In the genomic region with DNA sequence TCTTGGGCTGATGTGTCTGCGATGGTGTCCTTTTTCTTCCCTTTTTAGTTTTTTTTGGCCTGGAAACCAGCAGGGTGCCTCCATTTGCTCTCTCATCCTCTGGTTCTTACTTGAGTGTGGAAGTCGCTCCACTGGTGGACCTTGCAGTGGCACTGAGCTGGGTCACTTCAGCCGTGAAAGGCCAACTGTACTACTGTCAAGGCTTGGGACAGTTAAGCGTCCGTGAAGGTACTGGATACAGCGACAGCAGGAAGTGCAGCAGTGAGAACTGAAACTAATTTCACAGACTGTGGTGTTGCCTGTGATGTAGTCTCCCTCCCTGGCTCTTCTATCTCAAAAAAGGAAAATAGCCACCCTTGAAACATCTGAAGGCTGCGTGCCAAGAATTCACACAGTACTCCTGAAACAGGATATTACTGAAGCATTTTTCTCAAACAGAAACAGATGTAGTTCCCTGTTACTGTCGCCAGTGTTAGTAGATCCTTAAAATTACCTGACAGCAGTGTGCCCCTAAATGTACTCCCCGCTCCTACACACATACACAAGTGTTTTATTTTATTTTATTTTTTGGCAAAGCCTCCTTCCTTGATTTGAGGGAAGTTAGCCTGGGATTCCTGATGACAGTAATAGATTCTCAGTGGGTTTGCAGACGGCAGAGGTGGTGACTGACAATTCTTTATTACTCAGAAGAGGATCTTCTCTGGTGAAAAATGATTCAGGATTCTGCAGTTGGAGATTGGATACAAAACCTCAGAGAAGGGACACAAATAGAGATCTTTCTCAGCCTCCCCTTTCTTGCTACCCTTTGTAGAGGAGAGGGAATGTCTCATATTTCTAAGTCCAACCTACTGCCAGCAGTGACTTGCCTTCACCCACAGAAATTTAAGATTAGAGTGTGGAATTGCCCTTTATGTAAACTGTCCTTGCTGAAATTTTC, we compare ENCODE assay signal across 8 cellular contexts. TPM values are rescaled to one million over a fixed set of nuclear protein-coding genes. Genes with fewer than 3 reads are reported as not detected.
DNase-seq lines count a peak whose midpoint lies in the region; ATAC-seq and TF ChIP-seq lines count a peak whose summit lies in the region.

No MANE protein-coding gene starts in this region.

- peak overlapping the region; percentile 99 for H3K27ac Mint-ChIP-seq in T-helper 1 cell treated with Interleukin-12 subunit alpha and Interleukin-12 subunit beta and Interleukin-4 antibody, amounts not matched to agents 30 μg/mL and 1 μg/mL, for 36 hours

- ATAC-seq in GM21390 (IDR thresholded peaks at IDR 0.05; ENCODE audit: unreplicated experiment), result peak; percentile 52

- H3K27me3 ChIP-seq in effector memory CD4-positive, alpha-beta T cell (replicated peaks; ENCODE audit: control insufficient read depth, insufficient read depth, low read length, poor library complexity, severe bottlenecking), result no peaks in the 10 kb centered on the region
- no peaks in the 10 kb centered on the region for H3K27me3 ChIP-seq in muscle layer of duodenum (ENCODE audit: low read depth, low read length)
- H3K27me3 ChIP-seq in BE2C, result no peaks in the 10 kb centered on the region

- peak; percentile 69 for DNase-seq in GM03348 (ENCODE audit: low spot score)
- no peak for DNase-seq in Jurkat, Clone E6-1 (ENCODE audit: low read depth, low spot score)
- peak; percentile 13 to 24 (median 13) for DNase-seq in effector memory CD4-positive, alpha-beta T cell
- no peak for DNase-seq in BE2C
- DNase-seq in islet precursor cell, result no peak

- H3K4me3 Mint-ChIP-seq in T-helper 1 cell treated with Interleukin-12 subunit alpha and Interleukin-12 subunit beta and Interleukin-4 antibody, amounts not matched to agents 30 μg/mL and 1 μg/mL, for 36 hours, result peak overlapping the region; percentile 93

- H3K4me3 ChIP-seq in Jurkat, Clone E6-1 (ENCODE audit: low read length), result peak overlapping the region; percentile 14; the same call in 1 of the 2 replicates
- peak overlapping the region; percentile 37 for H3K4me3 ChIP-seq in effector memory CD4-positive, alpha-beta T cell (ENCODE audit: insufficient read depth, low read depth, low read length, poor library complexity, severe bottlenecking)
- H3K4me3 ChIP-seq in muscle layer of duodenum (ENCODE audit: low read depth in 1 of 2, low read length in 2 of 2) (peak overlapping the region; percentile 48 to 49), BE2C (ENCODE audit: low read depth, low read length) (no peak overlapping the region)

- TF ChIP-seq CTCF in BE2C (IDR thresholded peaks at IDR 0.05; ENCODE audit: low read depth, low read length), result no peak

- H3K9me3 Mint-ChIP-seq in T-helper 1 cell treated with Interleukin-12 subunit alpha and Interleukin-12 subunit beta and Interleukin-4 antibody, amounts not matched to agents 30 μg/mL and 1 μg/mL, for 36 hours, result no peaks in the 10 kb centered on the region

- peak overlapping the region; percentile 80 for H3K27ac ChIP-seq in effector memory CD4-positive, alpha-beta T cell (ENCODE audit: insufficient read depth, low read length, poor library complexity, severe bottlenecking)
- H3K27ac ChIP-seq in muscle layer of duodenum (ENCODE audit: low read length), result peak overlapping the region; percentile 85

- no peaks in the 10 kb centered on the region for H3K36me3 ChIP-seq in effector memory CD4-positive, alpha-beta T cell (ENCODE audit: control insufficient read depth, insufficient read depth, low read length)
- H3K36me3 ChIP-seq in muscle layer of duodenum (ENCODE audit: control insufficient read depth in 1 of 2, insufficient read depth in 2 of 2, low read length in 2 of 2) (no peaks in the 10 kb centered on the region), BE2C (no peaks in the 10 kb centered on the region)

- H3K27me3 Mint-ChIP-seq in T-helper 1 cell treated with Interleukin-12 subunit alpha and Interleukin-12 subunit beta and Interleukin-4 antibody, amounts not matched to agents 30 μg/mL and 1 μg/mL, for 36 hours (ENCODE audit: low read depth), result no peaks in the 10 kb centered on the region

- peaks cover 60% of the 10 kb centered on the region for H3K4me1 ChIP-seq in effector memory CD4-positive, alpha-beta T cell (ENCODE audit: control insufficient read depth, insufficient read depth, low read length, poor library complexity, severe bottlenecking)
- H3K4me1 ChIP-seq in muscle layer of duodenum (ENCODE audit: control insufficient read depth in 1 of 2, insufficient read depth in 2 of 2, low read length in 2 of 2), result peaks cover 32 to 63% of the 10 kb centered on the region in 2 donors
- H3K4me1 ChIP-seq in BE2C, result peaks cover 11% of the 10 kb centered on the region

- H3K9me3 ChIP-seq in effector memory CD4-positive, alpha-beta T cell (ENCODE audit: control insufficient read depth, low read length), result no peaks in the 10 kb centered on the region
- H3K9me3 ChIP-seq in muscle layer of duodenum (ENCODE audit: control insufficient read depth in 1 of 2, low read length in 2 of 2) (no peaks in the 10 kb centered on the region), BE2C (no peaks in the 10 kb centered on the region)

- H3K36me3 Mint-ChIP-seq in T-helper 1 cell treated with Interleukin-12 subunit alpha and Interleukin-12 subunit beta and Interleukin-4 antibody, amounts not matched to agents 30 μg/mL and 1 μg/mL, for 36 hours (ENCODE audit: low read depth), result peaks cover 44% of the 10 kb centered on the region

- peaks cover 74% of the 10 kb centered on the region for H3K4me1 Mint-ChIP-seq in T-helper 1 cell treated with Interleukin-12 subunit alpha and Interleukin-12 subunit beta and Interleukin-4 antibody, amounts not matched to agents 30 μg/mL and 1 μg/mL, for 36 hours (ENCODE audit: low read depth)

RNA-seq across cellular contexts. Expression of gene SUSD6, which starts 4.3 kb away (rescaled TPM):
- polyA plus RNA-seq in Jurkat, Clone E6-1 (2012; ENCODE audit: insufficient read depth, insufficient read length), result 6.7 TPM
- polyA plus RNA-seq in BE2C (2012; ENCODE audit: insufficient read depth, insufficient read length, low read depth), result 7.2 TPM

RNA-seq across cellular contexts. Expression of gene CCDC177, which starts 41.1 kb away (rescaled TPM):
- polyA plus RNA-seq in Jurkat, Clone E6-1 (2012; ENCODE audit: insufficient read depth, insufficient read length), result not detected
- 0.36 TPM for polyA plus RNA-seq in BE2C (2012; ENCODE audit: insufficient read depth, insufficient read length, low read depth)

Comparison
In these comparisons a context has a peak if more than half of its experiments do, and no peak if none do; other contexts are left out.
1. DNase-seq: peak in GM03348 (single experiment) and effector memory CD4-positive, alpha-beta T cell (3 of 3); none in Jurkat, Clone E6-1 (single experiment), BE2C (single experiment) and islet precursor cell (single experiment).